ENCODE assay signal across 8 cellular contexts in genomic region chr12:89348894-89349669, GRCh38. TPM values are rescaled to one million over a fixed set of nuclear protein-coding genes. Genes with fewer than 3 reads are reported as not detected.
DNase-seq lines count a peak whose midpoint lies in the region; ATAC-seq and TF ChIP-seq lines count a peak whose summit lies in the region.

No MANE protein-coding gene starts in this region.

- no peaks in the 10 kb centered on the region for H3K9me3 ChIP-seq in left ventricle myocardium inferior (replicated peaks)
- no peaks in the 10 kb centered on the region for H3K9me3 ChIP-seq in aorta (ENCODE audit: control insufficient read depth, low read length)

- no TSS peak for BruUV-seq in MCF 10A (replicated peaks; lab: Mats Ljungman, UMichigan)

- H3K9me3 Mint-ChIP-seq in MCF 10A (ENCODE audit: unreplicated experiment): no peaks in the 10 kb centered on the region

- H3K4me3 ChIP-seq in left ventricle myocardium inferior (peak overlapping the region; percentile 89), aorta (ENCODE audit: low read length in 2 of 2) (peak overlapping the region; percentile 58 to 99)

- 72 to 81% methylated on average over 10 of the region's 10 CpGs for WGBS in aorta, 2 donors

- CTCF ChIA-PET in MCF 10A (lab: Yijun Ruan, JAX): interaction anchor here (0.9 to 1.5 kb wide), 4 partner anchors 117 to 298 kb away, joined by 3 to 4 read pairs (median 3); no protein-coding TSS in a partner anchor

- POLR2A ChIA-PET in MCF 10A (lab: Yijun Ruan, JAX): interaction anchor here (0.6 to 10.0 kb wide), 17 partner anchors 15 to 938 kb away, joined by 3 to 155 read pairs (median 4); no protein-coding TSS in a partner anchor

- peak overlapping the region; percentile 82 for H3K4me3 Mint-ChIP-seq in MCF 10A (ENCODE audit: unreplicated experiment)

- TF ChIP-seq POLR2A in GM18505 (IDR thresholded peaks at IDR 0.05; ENCODE audit: borderline replicate concordance, extremely low read depth, insufficient read depth, insufficient read length): no peak

- peaks cover 87% of the 10 kb centered on the region for H3K4me1 ChIP-seq in left ventricle myocardium inferior
- peaks cover 0 to 14% of the 10 kb centered on the region in 2 donors for H3K4me1 ChIP-seq in aorta (ENCODE audit: control insufficient read depth in 1 of 2, insufficient read depth in 2 of 2, low read length in 2 of 2)

- TF ChIP-seq CTCF in left ventricle myocardium inferior (IDR thresholded peaks at IDR 0.05; ENCODE audit: borderline replicate concordance) (no peak), MCF 10A (IDR thresholded peaks at IDR 0.05; ENCODE audit: unreplicated experiment) (no peak)

- ATAC-seq in left cardiac atrium (no peak), aorta (ENCODE audit: low FRiP score) (no peak), HG02973 (IDR thresholded peaks at IDR 0.05; ENCODE audit: unreplicated experiment) (no peak), GM18505 (IDR thresholded peaks at IDR 0.05; ENCODE audit: unreplicated experiment) (no peak), GM21528 (IDR thresholded peaks at IDR 0.05; ENCODE audit: low FRiP score, unreplicated experiment) (no peak)

- peak overlapping the region; percentile 99 for H3K27ac ChIP-seq in left ventricle myocardium inferior (replicated peaks)
- no peak overlapping the region for H3K27ac ChIP-seq in aorta (ENCODE audit: low read depth in 1 of 2, low read length in 2 of 2)

- DNase-seq in left ventricle myocardium inferior: no peak
- DNase-seq in left cardiac atrium: no peak
- no peak for DNase-seq in MCF 10A (ENCODE audit: unreplicated experiment)
- DNase-seq in lung microvascular endothelial cell (ENCODE audit: low read depth in 2 of 2): peak; percentile 54 to 59
- DNase-seq in aorta: no peak

- H3K27me3 Mint-ChIP-seq in MCF 10A (ENCODE audit: insufficient read depth, unreplicated experiment): no peaks in the 10 kb centered on the region

- peaks cover 62% of the 10 kb centered on the region for H3K36me3 Mint-ChIP-seq in MCF 10A (ENCODE audit: insufficient read depth, unreplicated experiment)

- H3K27ac Mint-ChIP-seq in MCF 10A (ENCODE audit: low read depth, unreplicated experiment): peak overlapping the region; percentile 96

- H3K27me3 ChIP-seq in left ventricle myocardium inferior (ENCODE audit: low read depth) (no peaks in the 10 kb centered on the region), aorta (ENCODE audit: control insufficient read depth in 1 of 2, insufficient read depth in 2 of 2, low read length in 1 of 2) (no peaks in the 10 kb centered on the region)

- peaks cover 43% of the 10 kb centered on the region for H3K4me1 Mint-ChIP-seq in MCF 10A (ENCODE audit: insufficient read depth, unreplicated experiment)

- H3K36me3 ChIP-seq in left ventricle myocardium inferior: peaks cover 21% of the 10 kb centered on the region
- H3K36me3 ChIP-seq in aorta (ENCODE audit: control insufficient read depth in 1 of 2, insufficient read depth in 2 of 2, low read length in 1 of 2): no peaks in the 10 kb centered on the region

- intact Hi-C loops in left ventricle myocardium inferior (cut with micrococcal nuclease) (loop anchor here (10.0 kb wide), 1 partner anchor 104 kb away; no protein-coding TSS in a partner anchor), left cardiac atrium (cut with DNase I) (loop anchor here in 1 of 2 donors (10.0 kb wide), 1 partner anchor 184 kb away; no protein-coding TSS in a partner anchor), MCF 10A (cut with micrococcal nuclease) (no loop called here), aorta (cut with DNase I) (loop anchor here in 1 of 2 donors (5.0 kb wide), 1 partner anchor 178 kb away; the partner anchor contains the start of gene POC1B)

RNA-seq across cellular contexts. Expression of gene DUSP6, which starts 3.2 kb away (rescaled TPM):
- total RNA-seq in left ventricle myocardium inferior (16.1 TPM), left cardiac atrium (10 to 100 TPM; 47.8 to 53.2 TPM), MCF 10A (2022) (99.9 and 149 TPM in 2 replicates), lung microvascular endothelial cell (237 and 293 TPM in 2 replicates), aorta (10 to 100 TPM; 94.6 to 96.8 TPM)
- 10 to 100 TPM; 19.8 to 33.4 TPM for polyA plus RNA-seq in aorta

Comparison
In these comparisons a context has a peak if more than half of its experiments do, and no peak if none do; other contexts are left out.
1. DNase-seq: peak in lung microvascular endothelial cell (2 of 2); none in left ventricle myocardium inferior (single experiment), left cardiac atrium (single experiment), MCF 10A (single experiment) and aorta (0 of 2).